In the genomic region with DNA sequence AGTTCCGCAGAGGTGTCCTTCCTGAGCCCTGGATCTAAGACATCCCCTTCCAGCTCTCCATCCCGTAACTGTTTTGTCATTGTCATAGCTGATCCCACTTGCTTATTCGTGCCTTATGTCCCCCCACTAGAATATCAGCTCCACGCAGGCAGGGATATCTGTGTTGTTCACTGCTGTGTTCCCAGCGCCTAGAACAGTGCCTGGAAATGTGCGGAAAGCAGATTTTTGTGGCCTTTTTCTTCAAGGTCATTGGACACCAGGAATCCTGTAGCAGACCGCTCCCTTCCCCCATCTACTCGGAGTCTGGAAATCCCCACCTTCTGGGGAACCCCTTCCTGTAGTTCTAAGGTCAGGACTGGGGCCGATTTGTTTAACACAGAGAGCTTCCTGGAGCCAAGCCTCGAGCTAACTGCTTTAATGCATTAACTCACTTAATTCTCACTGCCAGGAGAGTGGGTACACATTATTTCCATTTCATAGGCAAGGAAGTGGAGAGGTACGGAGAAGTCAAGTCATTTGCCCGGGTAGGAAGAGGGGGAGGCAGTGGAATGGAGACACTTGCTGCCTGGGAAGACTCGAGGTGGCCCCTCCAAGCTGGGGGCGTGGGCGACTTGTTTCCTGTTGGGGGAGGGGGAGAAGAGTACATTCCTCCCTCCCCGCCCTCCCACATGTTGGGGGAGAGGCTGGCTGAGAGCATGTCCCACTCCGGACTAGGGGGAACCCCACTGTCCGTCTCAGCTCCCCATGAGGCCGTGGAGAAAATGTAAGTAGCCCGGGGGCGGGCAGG, we compare ENCODE assay signal across 8 cellular contexts. TPM values are rescaled to one million over a fixed set of nuclear protein-coding genes. Genes with fewer than 3 reads are reported as not detected.
DNase-seq lines count a peak whose midpoint lies in the region; ATAC-seq and TF ChIP-seq lines count a peak whose summit lies in the region.

No MANE protein-coding gene starts in this region.

- H3K9ac ChIP-seq in HUES48 (ENCODE audit: low read depth, low read length) (peak overlapping the region; percentile 68), parathyroid adenoma (no peak overlapping the region)

- H3K4me3 ChIP-seq in HUES48 (ENCODE audit: low read depth, low read length) = peak overlapping the region; percentile 81
- peak overlapping the region; percentile 41 for H3K4me3 ChIP-seq in esophagus (ENCODE audit: low read depth in 1 of 2, low read length in 2 of 2)
- H3K4me3 ChIP-seq in parathyroid adenoma (ENCODE audit: low read depth, low read length) = no peak overlapping the region

- peak overlapping the region; percentile 73 for H3K4me3 Mint-ChIP-seq in activated CD4-positive, alpha-beta memory T cell treated with anti-CD3 and anti-CD28 coated beads for 36 hours

- peak overlapping the region; percentile 80 for H3K27ac ChIP-seq in HUES48 (ENCODE audit: low read depth, low read length)
- H3K27ac ChIP-seq in esophagus (ENCODE audit: low read depth in 2 of 2, low read length in 1 of 2) = peak overlapping the region; percentile 69 to 73
- H3K27ac ChIP-seq in parathyroid adenoma = peak overlapping the region; percentile 24

- H3K79me2 ChIP-seq in parathyroid adenoma = no peaks in the 10 kb centered on the region

- peak overlapping the region; percentile 65 for H3K4me2 ChIP-seq in parathyroid adenoma (ENCODE audit: low read length)

- peaks cover 53% of the 10 kb centered on the region for H3K4me1 Mint-ChIP-seq in activated CD4-positive, alpha-beta memory T cell treated with anti-CD3 and anti-CD28 coated beads for 36 hours (ENCODE audit: low read depth)

- intact Hi-C loops in activated CD4-positive, alpha-beta memory T cell treated with anti-CD3 and anti-CD28 coated beads for 36 hours (cut with micrococcal nuclease) = loop anchor here (1.0 to 5.0 kb wide), 5 partner anchors 26 to 193 kb away; a partner anchor contains a TSS

- H3K27me3 ChIP-seq in HUES48 (ENCODE audit: control insufficient read depth, insufficient read depth, low read length) = no peaks in the 10 kb centered on the region
- H3K27me3 ChIP-seq in esophagus (ENCODE audit: control insufficient read depth in 1 of 2, insufficient read depth in 2 of 2, low read length in 2 of 2) = peaks cover 0 to 4% of the 10 kb centered on the region in 2 donors
- H3K27me3 ChIP-seq in parathyroid adenoma (ENCODE audit: control insufficient read depth, insufficient read depth, low read length) = no peaks in the 10 kb centered on the region

- POLR2A ChIA-PET in activated CD4-positive, alpha-beta memory T cell treated with anti-CD3 and anti-CD28 coated beads for 36 hours (lab: Charles Lee) = interaction anchor here (0.7 to 7.7 kb wide), 4 partner anchors 25 to 46 kb away, joined by 3 to 91 read pairs (median 17); no protein-coding TSS in a partner anchor

- peaks cover 10% of the 10 kb centered on the region for H3K36me3 Mint-ChIP-seq in activated CD4-positive, alpha-beta memory T cell treated with anti-CD3 and anti-CD28 coated beads for 36 hours

- no peak for TF ChIP-seq CTCF in parathyroid adenoma (IDR thresholded peaks at IDR 0.05)

- H3K4me1 ChIP-seq in HUES48 (ENCODE audit: control insufficient read depth, insufficient read depth, low read length) (peaks cover 38% of the 10 kb centered on the region), esophagus (ENCODE audit: control insufficient read depth in 2 of 2, insufficient read depth in 2 of 2, low read length in 1 of 2) (peaks cover 0 to 8% of the 10 kb centered on the region in 2 donors), parathyroid adenoma (peaks cover 5% of the 10 kb centered on the region)

- H3K9me3 ChIP-seq in HUES48 (ENCODE audit: control insufficient read depth, insufficient read depth, low read length) = no peaks in the 10 kb centered on the region
- peaks cover 0 to 4% of the 10 kb centered on the region in 2 donors for H3K9me3 ChIP-seq in esophagus (ENCODE audit: control insufficient read depth in 2 of 2, insufficient read depth in 1 of 2, low read depth in 1 of 2, low read length in 1 of 2)
- no peaks in the 10 kb centered on the region for H3K9me3 ChIP-seq in parathyroid adenoma (ENCODE audit: control insufficient read depth, low read length)

- peaks cover 2% of the 10 kb centered on the region for H3K9me3 Mint-ChIP-seq in activated CD4-positive, alpha-beta memory T cell treated with anti-CD3 and anti-CD28 coated beads for 36 hours

- H3K27ac Mint-ChIP-seq in activated CD4-positive, alpha-beta memory T cell treated with anti-CD3 and anti-CD28 coated beads for 36 hours = peak overlapping the region; percentile 94

- peaks cover 7% of the 10 kb centered on the region for H3K27me3 Mint-ChIP-seq in activated CD4-positive, alpha-beta memory T cell treated with anti-CD3 and anti-CD28 coated beads for 36 hours

- peak overlapping the region; percentile 85 for H2AFZ ChIP-seq in parathyroid adenoma

- peak; percentile 85 for DNase-seq in activated CD4-positive, alpha-beta memory T cell treated with anti-CD3 and anti-CD28 coated beads for 36 hours
- peak; percentile 61 for DNase-seq in ureter (ENCODE audit: low spot score)

- H3K36me3 ChIP-seq in HUES48 (ENCODE audit: control insufficient read depth, insufficient read depth, low read length) (no peaks in the 10 kb centered on the region), esophagus (ENCODE audit: control insufficient read depth in 2 of 2, insufficient read depth in 2 of 2, low read length in 1 of 2) (no peaks in the 10 kb centered on the region), parathyroid adenoma (ENCODE audit: control insufficient read depth, insufficient read depth, low read length) (no peaks in the 10 kb centered on the region)

- 32 to 33% methylated on average over 21 of the region's 21 CpGs for WGBS in esophagus, 2 donors

- CTCF ChIA-PET in activated CD4-positive, alpha-beta memory T cell treated with anti-CD3 and anti-CD28 coated beads for 36 hours (lab: Charles Lee) = interaction anchor here (0.9 to 25.7 kb wide), 6 partner anchors 9 to 43 kb away, joined by 3 to 1161 read pairs (median 6); no protein-coding TSS in a partner anchor

- peak; percentile 4 for ATAC-seq in GM18873 (IDR thresholded peaks at IDR 0.05; ENCODE audit: low FRiP score, unreplicated experiment)
- no peak for ATAC-seq in HG02870 (IDR thresholded peaks at IDR 0.05; ENCODE audit: unreplicated experiment)
- ATAC-seq in GM21423 (IDR thresholded peaks at IDR 0.05; ENCODE audit: unreplicated experiment) = no peak

RNA-seq across cellular contexts. Expression of a gene that starts 1.2 kb away (rescaled TPM):
- 10 to 100 TPM; 32.6 to 34.2 TPM for total RNA-seq in activated CD4-positive, alpha-beta memory T cell treated with anti-CD3 and anti-CD28 coated beads for 36 hours
- 1 to 10 TPM in 1 of 2 donors, under 1 TPM in 1; 0.79 to 1.8 TPM for polyA plus RNA-seq in esophagus
- total RNA-seq in ureter = 20.4 TPM

RNA-seq across cellular contexts. Expression of a gene that starts 35.7 kb away (rescaled TPM):
- total RNA-seq in activated CD4-positive, alpha-beta memory T cell treated with anti-CD3 and anti-CD28 coated beads for 36 hours = 1 to 10 TPM; 1.4 to 2.2 TPM
- polyA plus RNA-seq in esophagus = 10 to 100 TPM in 1 of 2 donors, 1 to 10 TPM in 1; 9.0 to 10.0 TPM
- 7.5 TPM for total RNA-seq in ureter

Comparison
In these comparisons a context has a peak if more than half of its experiments do, and no peak if none do; other contexts are left out.
1. H3K27ac ChIP-seq: peak in every context shown above with its lines; median percentile 80 in HUES48; 71 in esophagus; 24 in parathyroid adenoma.